10 cellular contexts compared by ENCODE assay signal in the genomic region with DNA sequence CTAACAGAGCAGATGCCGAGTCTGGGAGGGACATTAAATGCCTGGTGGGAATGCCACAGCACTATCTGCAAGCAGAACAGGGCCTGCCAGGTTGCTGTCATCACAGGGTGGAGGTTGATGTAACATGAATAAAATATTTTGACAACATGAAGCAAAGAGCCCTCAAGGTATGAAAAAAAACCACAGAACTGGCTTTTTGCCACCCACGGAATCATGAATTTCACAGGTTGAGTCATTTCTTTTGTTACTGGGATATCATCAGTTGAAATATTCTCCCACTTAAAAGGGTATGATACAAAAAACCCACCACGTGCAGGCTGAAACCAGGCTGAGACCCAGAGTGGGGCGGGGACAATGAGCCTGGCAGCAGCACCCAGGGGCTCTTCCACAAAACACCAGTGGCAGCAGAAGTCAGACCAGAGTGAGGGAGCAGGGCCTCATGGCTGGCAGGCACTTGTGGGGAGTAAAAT.
DNase-seq lines count a peak whose midpoint lies in the region; ATAC-seq and TF ChIP-seq lines count a peak whose summit lies in the region.
"Had no signal": no experiment of that assay in that cellular context is flagged by ENCODE, and none has a peak within 500 bp of the region (broad histone marks: within the 10 kb centered on the region; RNA-seq: fewer than 3 reads in every experiment).

No MANE protein-coding gene starts in this region.

- H3K36me3 ChIP-seq in heart right ventricle (peaks cover 0 to 32% (median 0%) of the 10 kb centered on the region in 9 donors), mucosa of descending colon (ENCODE audit: low read depth) (no peaks in the 10 kb centered on the region)

- no peaks in the 10 kb centered on the region for H3K27me3 ChIP-seq in heart right ventricle

- H3K4me1 ChIP-seq in heart right ventricle (peaks cover 0 to 29% (median 9%) of the 10 kb centered on the region in 9 donors), mucosa of descending colon (ENCODE audit: low read depth) (peaks cover 10% of the 10 kb centered on the region)

- H3K4me3 Mint-ChIP-seq in activated CD8-positive, alpha-beta T cell treated with anti-CD3 and anti-CD28 coated beads, Interleukin-2, amount 10 ng/mL, durations not matched to agents 7 days and 5 days, result no peak overlapping the region
- no peak overlapping the region for H3K4me3 Mint-ChIP-seq in type B pancreatic cell
- H3K4me3 Mint-ChIP-seq: CD4-positive, alpha-beta memory T cell; endodermal cell had no signal

- no peak overlapping the region for H3K27ac Mint-ChIP-seq in activated naive CD4-positive, alpha-beta T cell treated with anti-CD3 and anti-CD28 coated beads, Interleukin-2, amount 50 U/mL, for 72 hours
- no peak overlapping the region for H3K27ac Mint-ChIP-seq in activated CD8-positive, alpha-beta T cell treated with anti-CD3 and anti-CD28 coated beads, Interleukin-2, amount 10 ng/mL, durations not matched to agents 7 days and 5 days
- H3K27ac Mint-ChIP-seq in type B pancreatic cell, result peak overlapping the region; percentile 79
- H3K27ac Mint-ChIP-seq: CD4-positive, alpha-beta memory T cell; endodermal cell had no signal

- ATAC-seq in activated naive CD4-positive, alpha-beta T cell treated with anti-CD3 and anti-CD28 coated beads, Interleukin-2, amount 50 U/mL, for 72 hours, result peak; percentile 72 to 92
- ATAC-seq in activated CD8-positive, alpha-beta T cell treated with anti-CD3 and anti-CD28 coated beads, Interleukin-2, amount 10 ng/mL, durations not matched to agents 7 days and 5 days, result no peak
- ATAC-seq in heart right ventricle (peak; percentile 67 to 94 (median 83)), mucosa of descending colon (no peak)

- H3K27ac ChIP-seq in heart right ventricle, result peak overlapping the region in 7 of 10 donors; percentile 27 to 75 (median 62)

- H3K4me3 ChIP-seq in heart right ventricle (no peak overlapping the region), mucosa of descending colon (no peak overlapping the region)

- DNase-seq in activated naive CD4-positive, alpha-beta T cell treated with anti-CD3 and anti-CD28 coated beads, Interleukin-2, amount 50 U/mL, for 72 hours (ENCODE audit: low spot score in 2 of 2), result peak in 1 of 2 donors; percentile 42
- no peak for DNase-seq in activated naive CD4-positive, alpha-beta T cell treated with anti-CD3 and anti-CD28 coated beads, Interleukin-2, amount 50 U/mL, for 16 hours
- peak; percentile 21 for DNase-seq in activated CD8-positive, alpha-beta T cell treated with anti-CD3 and anti-CD28 coated beads, Interleukin-2, amount 10 ng/mL, durations not matched to agents 7 days and 5 days
- DNase-seq in heart right ventricle (peak; percentile 45 to 61), type B pancreatic cell (ENCODE audit: extremely low spot score, unreplicated experiment) (no peak), germinal center (ENCODE audit: low spot score) (no peak), DMS 273 (lab: John Stamatoyannopoulos, UW; ENCODE audit: unreplicated experiment) (no peak), mucosa of descending colon (no peak)
- DNase-seq: CD4-positive, alpha-beta memory T cell; endodermal cell had no signal

- H3K9me3 Mint-ChIP-seq in activated naive CD4-positive, alpha-beta T cell treated with anti-CD3 and anti-CD28 coated beads, Interleukin-2, amount 50 U/mL, for 72 hours, result peaks cover 0 to 4% of the 10 kb centered on the region in 2 donors
- H3K9me3 Mint-ChIP-seq in activated CD8-positive, alpha-beta T cell treated with anti-CD3 and anti-CD28 coated beads, Interleukin-2, amount 10 ng/mL, durations not matched to agents 7 days and 5 days (ENCODE audit: insufficient read depth), result no peaks in the 10 kb centered on the region
- H3K9me3 Mint-ChIP-seq in type B pancreatic cell, result no peaks in the 10 kb centered on the region
- H3K9me3 Mint-ChIP-seq: endodermal cell had no signal

- H3K27me3 Mint-ChIP-seq in activated CD8-positive, alpha-beta T cell treated with anti-CD3 and anti-CD28 coated beads, Interleukin-2, amount 10 ng/mL, durations not matched to agents 7 days and 5 days (ENCODE audit: low read depth), result no peaks in the 10 kb centered on the region
- peaks cover 7% of the 10 kb centered on the region for H3K27me3 Mint-ChIP-seq in type B pancreatic cell
- H3K27me3 Mint-ChIP-seq: CD4-positive, alpha-beta memory T cell had no signal

- no peak for TF ChIP-seq CTCF in heart right ventricle (IDR thresholded peaks at IDR 0.05)
- no peak for TF ChIP-seq CTCF in type B pancreatic cell (conservative IDR thresholded peaks at IDR 0.05)
- no peak for TF ChIP-seq CTCF in mucosa of descending colon (IDR thresholded peaks at IDR 0.05)

- no peaks in the 10 kb centered on the region for H3K9me3 ChIP-seq in heart right ventricle
- no peaks in the 10 kb centered on the region for H3K9me3 ChIP-seq in mucosa of descending colon

- intact Hi-C loops in heart right ventricle (cut with DNase I) (no loop called here), mucosa of descending colon (cut with DNase I, micrococcal nuclease) (no loop called here)

- H3K36me3 Mint-ChIP-seq in activated naive CD4-positive, alpha-beta T cell treated with anti-CD3 and anti-CD28 coated beads, Interleukin-2, amount 50 U/mL, for 72 hours, result no peaks in the 10 kb centered on the region
- no peaks in the 10 kb centered on the region for H3K36me3 Mint-ChIP-seq in activated CD8-positive, alpha-beta T cell treated with anti-CD3 and anti-CD28 coated beads, Interleukin-2, amount 10 ng/mL, durations not matched to agents 7 days and 5 days (ENCODE audit: low read depth)
- peaks cover 7% of the 10 kb centered on the region for H3K36me3 Mint-ChIP-seq in type B pancreatic cell
- H3K36me3 Mint-ChIP-seq: CD4-positive, alpha-beta memory T cell had no signal

- peaks cover 5% of the 10 kb centered on the region for H3K4me1 Mint-ChIP-seq in activated CD8-positive, alpha-beta T cell treated with anti-CD3 and anti-CD28 coated beads, Interleukin-2, amount 10 ng/mL, durations not matched to agents 7 days and 5 days (ENCODE audit: low read depth)
- H3K4me1 Mint-ChIP-seq in type B pancreatic cell (ENCODE audit: unreplicated experiment), result peaks cover 12% of the 10 kb centered on the region
- H3K4me1 Mint-ChIP-seq: CD4-positive, alpha-beta memory T cell had no signal

- WGBS in heart right ventricle, 2 donors, result 41 to 57% methylated on average over 4 of the region's 4 CpGs

- POLR2A ChIA-PET in activated CD8-positive, alpha-beta T cell treated with anti-CD3 and anti-CD28 coated beads, Interleukin-2, amount 10 ng/mL, durations not matched to agents 7 days and 5 days (lab: Charles Lee), result no interaction called here

- CTCF ChIA-PET in activated CD8-positive, alpha-beta T cell treated with anti-CD3 and anti-CD28 coated beads, Interleukin-2, amount 10 ng/mL, durations not matched to agents 7 days and 5 days (lab: Charles Lee), result no interaction called here

Comparison
In these comparisons a context has a peak if more than half of its experiments do, and no peak if none do; other contexts are left out.
1. ATAC-seq: peak in activated naive CD4-positive, alpha-beta T cell treated with anti-CD3 and anti-CD28 coated beads, Interleukin-2, amount 50 U/mL, for 72 hours (2 of 2) and heart right ventricle (8 of 8); none in activated CD8-positive, alpha-beta T cell treated with anti-CD3 and anti-CD28 coated beads, Interleukin-2, amount 10 ng/mL, durations not matched to agents 7 days and 5 days (single experiment) and mucosa of descending colon (single experiment).
2. DNase-seq: peak in activated CD8-positive, alpha-beta T cell treated with anti-CD3 and anti-CD28 coated beads, Interleukin-2, amount 10 ng/mL, durations not matched to agents 7 days and 5 days (single experiment) and heart right ventricle (2 of 2); none in activated naive CD4-positive, alpha-beta T cell treated with anti-CD3 and anti-CD28 coated beads, Interleukin-2, amount 50 U/mL, for 16 hours (single experiment), type B pancreatic cell (single experiment), germinal center (single experiment), DMS 273 (single experiment) and mucosa of descending colon (0 of 3).